In genomic region chr10:78470267-78471103, GRCh38 we compare ENCODE assay signal across 12 cellular contexts.
DNase-seq lines count a peak whose midpoint lies in the region; ATAC-seq and TF ChIP-seq lines count a peak whose summit lies in the region.
"Had no signal": no experiment of that assay in that cellular context is flagged by ENCODE, and none has a peak within 500 bp of the region (broad histone marks: within the 10 kb centered on the region; RNA-seq: fewer than 3 reads in every experiment).

No MANE protein-coding gene starts in this region.

- intact Hi-C loops in sigmoid colon (cut with DNase I) = loop anchor here (5.0 kb wide), 3 partner anchors 63 to 158 kb away; no protein-coding TSS in a partner anchor

- no peak overlapping the region for H3K4me3 ChIP-seq in sigmoid colon
- H3K4me3 ChIP-seq: cardiac muscle cell, lower lobe of right lung had no signal

- H3K9me3 Mint-ChIP-seq in chondrocyte (ENCODE audit: low read depth) = no peaks in the 10 kb centered on the region

- TF ChIP-seq CTCF in chondrocyte (IDR thresholded peaks at IDR 0.05) = no peak
- TF ChIP-seq CTCF in sigmoid colon (IDR thresholded peaks at IDR 0.05) = no peak

- H3K36me3 ChIP-seq in sigmoid colon = no peaks in the 10 kb centered on the region
- H3K36me3 ChIP-seq: cardiac muscle cell, lower lobe of right lung had no signal

- H3K27me3 Mint-ChIP-seq in chondrocyte (ENCODE audit: low read depth) = peaks cover 4% of the 10 kb centered on the region

- TF ChIP-seq EP300 in sigmoid colon (IDR thresholded peaks at IDR 0.05) = no peak

- TF ChIP-seq POLR2A in sigmoid colon (IDR thresholded peaks at IDR 0.05) = no peak

- peaks cover 0 to 38% (median 35%) of the 10 kb centered on the region in 4 donors for H3K4me1 ChIP-seq in sigmoid colon
- H3K4me1 ChIP-seq: foreskin keratinocyte, lower lobe of right lung had no signal

- no peak overlapping the region for H3K4me3 Mint-ChIP-seq in chondrocyte (ENCODE audit: unreplicated experiment)

- H3K36me3 Mint-ChIP-seq in chondrocyte (ENCODE audit: low read depth) = no peaks in the 10 kb centered on the region

- no peaks in the 10 kb centered on the region for H3K9me3 ChIP-seq in sigmoid colon
- H3K9me3 ChIP-seq: lower lobe of right lung had no signal

- H3K27ac ChIP-seq in sigmoid colon = peak overlapping the region in 3 of 4 donors; percentile 79 to 90 (median 84)
- H3K27ac ChIP-seq: cardiac muscle cell, foreskin keratinocyte, lower lobe of right lung had no signal

- DNase-seq in M059J (ENCODE audit: low read depth) (peak; percentile 89), NCI-H2227 treated with DMSO at 0.1 percent for 48 hours (lab: John Stamatoyannopoulos, UW) (peak; percentile 22), chondrocyte (ENCODE audit: low spot score) (peak; percentile 21), sigmoid colon (no peak), cerebellum (ENCODE audit: low spot score) (no peak), cortex of kidney (lab: John Stamatoyannopoulos, UW) (no peak)
- DNase-seq: DND-41, lower lobe of right lung had no signal

- no peaks in the 10 kb centered on the region for H3K27me3 ChIP-seq in sigmoid colon
- H3K27me3 ChIP-seq: cardiac muscle cell, foreskin keratinocyte had no signal

- WGBS in sigmoid colon, 2 donors = 78 to 79% methylated on average over 7 of the region's 7 CpGs

- peaks cover 2% of the 10 kb centered on the region for H3K4me1 Mint-ChIP-seq in chondrocyte (ENCODE audit: low read depth)

- ATAC-seq in GM21360 (IDR thresholded peaks at IDR 0.05; ENCODE audit: unreplicated experiment) (no peak), HG03135 (IDR thresholded peaks at IDR 0.05; ENCODE audit: unreplicated experiment) (no peak)
- ATAC-seq: foreskin keratinocyte had no signal

- H3K27ac Mint-ChIP-seq in chondrocyte (ENCODE audit: unreplicated experiment) = no peak overlapping the region

Comparison
In these comparisons a context has a peak if more than half of its experiments do, and no peak if none do; other contexts are left out.
1. DNase-seq: peak in M059J (single experiment), NCI-H2227 treated with DMSO at 0.1 percent for 48 hours (single experiment) and chondrocyte (single experiment); none in sigmoid colon (single experiment), cerebellum (single experiment) and cortex of kidney (single experiment).